Comparison of ENCODE assay signal across 2 cellular contexts in genomic region chr5:76086060-76086459, GRCh38.
TF ChIP-seq lines count a peak whose summit lies in the region.

No MANE protein-coding gene starts in this region.

TF ChIP-seq in A549, 52 proteins besides CTCF, POLR2A, EP300 and RAD21 (continued from another document):
- TF ChIP-seq, protein P1, sequence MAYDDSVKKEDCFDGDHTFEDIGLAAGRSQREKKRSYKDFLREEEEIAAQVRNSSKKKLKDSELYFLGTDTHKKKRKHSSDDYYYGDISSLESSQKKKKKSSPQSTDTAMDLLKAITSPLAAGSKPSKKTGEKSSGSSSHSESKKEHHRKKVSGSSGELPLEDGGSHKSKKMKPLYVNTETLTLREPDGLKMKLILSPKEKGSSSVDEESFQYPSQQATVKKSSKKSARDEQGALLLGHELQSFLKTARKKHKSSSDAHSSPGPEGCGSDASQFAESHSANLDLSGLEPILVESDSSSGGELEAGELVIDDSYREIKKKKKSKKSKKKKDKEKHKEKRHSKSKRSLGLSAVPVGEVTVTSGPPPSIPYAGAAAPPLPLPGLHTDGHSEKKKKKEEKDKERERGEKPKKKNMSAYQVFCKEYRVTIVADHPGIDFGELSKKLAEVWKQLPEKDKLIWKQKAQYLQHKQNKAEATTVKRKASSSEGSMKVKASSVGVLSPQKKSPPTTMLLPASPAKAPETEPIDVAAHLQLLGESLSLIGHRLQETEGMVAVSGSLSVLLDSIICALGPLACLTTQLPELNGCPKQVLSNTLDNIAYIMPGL (CRISPR knock-in tag; IDR thresholded peaks at IDR 0.05; ENCODE audit: borderline replicate concordance) = no peak
- TF ChIP-seq ZFP36 (IDR thresholded peaks at IDR 0.05; ENCODE audit: borderline replicate concordance, partially characterized antibody) (no peak), CHD2 (IDR thresholded peaks at IDR 0.05; ENCODE audit: low read length, partially characterized antibody) (no peak), FOSL2 (IDR thresholded peaks at IDR 0.05) (no peak), FOSL2 (CRISPR knock-in tag; IDR thresholded peaks at IDR 0.05) (no peak)
TF ChIP-seq in A549: peak in this region for 1.

TF ChIP-seq in GM23338, 12 proteins besides CTCF, POLR2A, EP300 and RAD21 (continued from another document):
- TF ChIP-seq, protein P2, sequence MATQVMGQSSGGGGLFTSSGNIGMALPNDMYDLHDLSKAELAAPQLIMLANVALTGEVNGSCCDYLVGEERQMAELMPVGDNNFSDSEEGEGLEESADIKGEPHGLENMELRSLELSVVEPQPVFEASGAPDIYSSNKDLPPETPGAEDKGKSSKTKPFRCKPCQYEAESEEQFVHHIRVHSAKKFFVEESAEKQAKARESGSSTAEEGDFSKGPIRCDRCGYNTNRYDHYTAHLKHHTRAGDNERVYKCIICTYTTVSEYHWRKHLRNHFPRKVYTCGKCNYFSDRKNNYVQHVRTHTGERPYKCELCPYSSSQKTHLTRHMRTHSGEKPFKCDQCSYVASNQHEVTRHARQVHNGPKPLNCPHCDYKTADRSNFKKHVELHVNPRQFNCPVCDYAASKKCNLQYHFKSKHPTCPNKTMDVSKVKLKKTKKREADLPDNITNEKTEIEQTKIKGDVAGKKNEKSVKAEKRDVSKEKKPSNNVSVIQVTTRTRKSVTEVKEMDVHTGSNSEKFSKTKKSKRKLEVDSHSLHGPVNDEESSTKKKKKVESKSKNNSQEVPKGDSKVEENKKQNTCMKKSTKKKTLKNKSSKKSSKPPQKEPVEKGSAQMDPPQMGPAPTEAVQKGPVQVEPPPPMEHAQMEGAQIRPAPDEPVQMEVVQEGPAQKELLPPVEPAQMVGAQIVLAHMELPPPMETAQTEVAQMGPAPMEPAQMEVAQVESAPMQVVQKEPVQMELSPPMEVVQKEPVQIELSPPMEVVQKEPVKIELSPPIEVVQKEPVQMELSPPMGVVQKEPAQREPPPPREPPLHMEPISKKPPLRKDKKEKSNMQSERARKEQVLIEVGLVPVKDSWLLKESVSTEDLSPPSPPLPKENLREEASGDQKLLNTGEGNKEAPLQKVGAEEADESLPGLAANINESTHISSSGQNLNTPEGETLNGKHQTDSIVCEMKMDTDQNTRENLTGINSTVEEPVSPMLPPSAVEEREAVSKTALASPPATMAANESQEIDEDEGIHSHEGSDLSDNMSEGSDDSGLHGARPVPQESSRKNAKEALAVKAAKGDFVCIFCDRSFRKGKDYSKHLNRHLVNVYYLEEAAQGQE (IDR thresholded peaks at IDR 0.05; ENCODE audit: unreplicated experiment) = no peak
